26 cellular contexts compared by ENCODE assay signal in genomic region chr3:62090519-62090918, GRCh38.
"Had no signal": no experiment of that assay in that cellular context is flagged by ENCODE, and none has a peak within 500 bp of the region (broad histone marks: within the 10 kb centered on the region; RNA-seq: fewer than 3 reads in every experiment).

No MANE protein-coding gene starts in this region.

- H3K27me3 ChIP-seq: dorsolateral prefrontal cortex had no signal

- ATAC-seq: activated CD4-positive, CD25-positive, alpha-beta regulatory T cell treated with anti-CD3 and anti-CD28 coated beads, Interleukin-2, amount 50 U/mL, for 24 hours; activated CD8-positive, alpha-beta T cell treated with anti-CD3 and anti-CD28 coated beads, Interleukin-2, amount 10 ng/mL, durations not matched to agents 7 days and 5 days; activated T-cell treated with anti-CD3 and anti-CD28 coated beads, Interleukin-2, amount 50 U/mL, for 72 hours; esophagus mucosa; T-helper 17 cell had no signal

- H3K27ac ChIP-seq: coronary artery, dorsolateral prefrontal cortex, WERI-Rb-1 had no signal

- DNase-seq: activated B cell treated with CpG ODN at 0.5 μM for 24 hours; activated CD4-positive, alpha-beta T cell treated with anti-CD3 and anti-CD28 coated beads for 48 hours; activated CD4-positive, alpha-beta T cell treated with anti-CD3 and anti-CD28 coated beads, Interleukin-2, amount 50 U/mL, for 1 hour; activated CD4-positive, alpha-beta T cell treated with anti-CD3 and anti-CD28 coated beads, Interleukin-2, amount 50 U/mL, for 48 hours; activated CD8-positive, alpha-beta memory T cell treated with anti-CD3 and anti-CD28 coated beads, Interleukin-2, amount 50 U/mL, for 48 hours; activated CD8-positive, alpha-beta T cell treated with anti-CD3 and anti-CD28 coated beads, Interleukin-2, amount 10 ng/mL, durations not matched to agents 7 days and 5 days; activated gamma-delta T cell treated with Interleukin-2 at 50 U/mL for 16 hours; activated naive CD4-positive, alpha-beta T cell treated with anti-CD3 and anti-CD28 coated beads, Interleukin-2, amount 50 U/mL, for 16 hours; activated naive CD4-positive, alpha-beta T cell treated with Interleukin-2 at 50 U/mL for 16 hours; activated T-cell treated with anti-CD3 and anti-CD28 coated beads for 4 hours; activated T-cell treated with anti-CD3 and anti-CD28 coated beads, Interleukin-2, amount 50 U/mL, for 24 hours; activated T-cell treated with anti-CD3 and anti-CD28 coated beads, Interleukin-2, amount 50 U/mL, for 72 hours; amniotic stem cell; anterior cingulate cortex; dorsolateral prefrontal cortex; effector memory CD4-positive, alpha-beta T cell; endodermal cell; foreskin fibroblast; glutamatergic neuron; T-helper 1 cell; T-helper 17 cell; T1000; WERI-Rb-1 had no signal

- H3K4me3 ChIP-seq: coronary artery, dorsolateral prefrontal cortex had no signal

- H3K36me3 ChIP-seq: WERI-Rb-1 had no signal
